Comparison of ENCODE assay signal across 8 cellular contexts in the genomic region with DNA sequence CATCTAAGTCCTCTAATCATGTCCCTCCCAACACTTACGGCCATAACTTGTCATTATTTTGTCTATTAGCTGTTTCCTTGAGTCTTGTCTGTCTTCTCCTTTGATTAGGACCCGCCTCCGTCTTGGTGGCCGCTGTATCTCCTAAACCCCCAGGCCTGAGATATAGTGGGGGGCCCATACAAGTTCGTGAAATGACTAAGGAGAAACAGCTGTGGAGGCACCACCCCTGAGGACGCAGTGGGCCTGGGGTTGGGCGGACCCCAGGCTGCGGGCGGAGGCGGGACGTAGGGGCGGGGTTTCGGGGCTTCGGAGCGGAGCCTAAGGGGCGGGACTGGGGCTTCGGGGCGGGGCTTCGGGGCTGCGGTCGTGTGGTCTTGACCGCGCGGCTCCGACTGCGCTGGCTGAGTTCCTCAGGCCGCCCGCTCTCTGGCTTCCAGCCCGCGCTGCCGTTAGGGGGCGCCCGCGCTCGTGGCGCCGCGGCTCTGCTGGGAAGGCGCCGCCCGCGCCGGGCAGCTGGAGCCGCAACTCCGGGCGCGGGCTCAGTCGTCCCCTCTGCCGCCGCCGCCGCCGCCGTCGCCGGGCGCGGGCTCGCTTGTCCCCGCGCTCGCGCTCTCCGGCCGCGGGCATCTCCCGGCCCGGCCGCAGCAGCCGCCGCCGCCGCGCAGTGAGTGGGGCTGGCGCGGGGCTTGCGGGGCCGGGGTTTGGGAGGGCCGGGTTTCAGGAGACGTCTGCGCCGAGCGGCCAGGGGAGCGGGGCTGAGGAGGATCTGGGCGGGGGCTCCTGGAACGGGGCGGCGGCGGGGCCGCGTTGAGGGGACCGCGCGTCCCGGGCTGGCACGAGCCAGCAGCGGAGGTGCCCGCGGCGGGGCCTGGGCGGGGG. TPM values are rescaled to one million over a fixed set of nuclear protein-coding genes. Genes with fewer than 3 reads are reported as not detected.
DNase-seq lines count a peak whose midpoint lies in the region; ATAC-seq and TF ChIP-seq lines count a peak whose summit lies in the region.

Gene KCTD6 (plus strand): TSS at position 591 of the 879 bp plus-strand sequence. CDS start 6,660 bp downstream, outside the sequence.

- DNase-seq in NCI-H128 (lab: John Stamatoyannopoulos, UW; ENCODE audit: unreplicated experiment) (peak; percentile 66), T-cell (peak; percentile 62 to 89 (median 78)), amniotic epithelial cell (ENCODE audit: low read depth) (peak; percentile 87), left ventricle myocardium superior (peak; percentile 97), psoas muscle (peak; percentile 94 to 97)

- TF ChIP-seq CTCF in GM12874 (IDR thresholded peaks at IDR 0.05; ENCODE audit: insufficient read depth, low read depth, low read length) (peak; percentile 84), psoas muscle (IDR thresholded peaks at IDR 0.05) (peak; percentile 68)

- H3K4me1 ChIP-seq in psoas muscle (peaks cover 43% of the 10 kb centered on the region), urinary bladder (ENCODE audit: insufficient read depth) (no peaks in the 10 kb centered on the region)

- H3K4me3 ChIP-seq in psoas muscle: peak within 1 kb of the TSS; percentile 88
- peak within 1 kb of the TSS; percentile 95 for H3K4me3 ChIP-seq in urinary bladder (ENCODE audit: low read depth, low read length)

- H3K27ac Mint-ChIP-seq in T-cell: peak within 1 kb of the TSS; percentile 90 to 91

- no peaks in the 10 kb centered on the region for H3K27me3 Mint-ChIP-seq in T-cell

- no peaks in the 10 kb centered on the region for H3K27me3 ChIP-seq in psoas muscle (ENCODE audit: insufficient read depth in 3 of 3, low read length in 2 of 3)

- no peaks in the 10 kb centered on the region for H3K36me3 ChIP-seq in psoas muscle (ENCODE audit: insufficient read depth in 1 of 2, low read depth in 1 of 2)
- H3K36me3 ChIP-seq in urinary bladder (ENCODE audit: insufficient read depth): no peaks in the 10 kb centered on the region

- CTCF ChIA-PET in T-cell (lab: Charles Lee): interaction anchor here (0.5 to 5.1 kb wide), 18 partner anchors 8 to 185 kb away, joined by 3 to 53 read pairs (median 4); partner anchors contain the start of genes PDHB (in 2 of the 2), HTD2 (in 1 of the 2), PXK (in 1 of the 2) and RPP14 (in 1 of the 2)

- WGBS in psoas muscle, 3 donors: 1% methylated on average over 50 to 101 of the region's 101 CpGs
- WGBS in urinary bladder: under 1% methylated on average over 101 of the region's 101 CpGs

- POLR2A ChIA-PET in T-cell (lab: Charles Lee): interaction anchor here in 1 of 2 donors (0.5 kb wide), 1 partner anchor 14 kb away, joined by 7 read pairs; no protein-coding TSS in a partner anchor

- peak within 1 kb of the TSS; percentile 88 to 92 (median 91) for H3K4me3 Mint-ChIP-seq in T-cell

- intact Hi-C loops in left ventricle myocardium superior (cut with micrococcal nuclease): loop anchor here (10.0 kb wide), 1 partner anchor 187 kb away; the partner anchor contains the start of genes HTD2 and RPP14
- intact Hi-C loops in psoas muscle (cut with DNase I): loop anchor here (2.0 to 5.0 kb wide), 3 partner anchors 59 to 185 kb away; partner anchors contain the start of genes PXK (in 2 of the 2), HTD2 (in 1 of the 2), PDHB (in 1 of the 2) and RPP14 (in 1 of the 2)

- H3K27ac ChIP-seq in psoas muscle (peak within 1 kb of the TSS; percentile 79), urinary bladder (ENCODE audit: low read depth) (peak within 1 kb of the TSS; percentile 85)

- no peaks in the 10 kb centered on the region for H3K9me3 Mint-ChIP-seq in T-cell

- H3K4me1 Mint-ChIP-seq in T-cell: peaks cover 53 to 61% (median 61%) of the 10 kb centered on the region in 3 donors

- no peaks in the 10 kb centered on the region for H3K36me3 Mint-ChIP-seq in T-cell

- no peaks in the 10 kb centered on the region for H3K9me3 ChIP-seq in psoas muscle

- peak; percentile 96 for ATAC-seq in HG02759 (IDR thresholded peaks at IDR 0.05; ENCODE audit: unreplicated experiment)
- peak; percentile 86 to 90 (median 90) for ATAC-seq in T-cell (replicated peaks in 1 of 4)
- peak; percentile 96 for ATAC-seq in left ventricle myocardium superior
- ATAC-seq in psoas muscle: peak; percentile 96 to 97 (median 96)

RNA-seq across cellular contexts. Expression of gene KCTD6, which starts in this region (rescaled TPM):
- total RNA-seq in T-cell: 1 to 10 TPM; 6.6 to 9.4 (median 7.8) TPM
- total RNA-seq in left ventricle myocardium superior: 8.5 TPM
- total RNA-seq in psoas muscle: 10 to 100 TPM in 1 of 4 donors, 1 to 10 TPM in 3; 5.8 to 11.0 (median 6.9) TPM
- polyA plus RNA-seq in psoas muscle: 1 to 10 TPM; 2.6 to 9.8 (median 6.5) TPM
- 28.2 TPM for total RNA-seq in urinary bladder
- polyA plus RNA-seq in urinary bladder: 10.7 TPM

Comparison
In these comparisons a context has a peak if more than half of its experiments do, and no peak if none do; other contexts are left out.
1. Peak in every context shown above with its lines: DNase-seq, ATAC-seq, H3K4me3 ChIP-seq and H3K27ac ChIP-seq.